In the genomic region with DNA sequence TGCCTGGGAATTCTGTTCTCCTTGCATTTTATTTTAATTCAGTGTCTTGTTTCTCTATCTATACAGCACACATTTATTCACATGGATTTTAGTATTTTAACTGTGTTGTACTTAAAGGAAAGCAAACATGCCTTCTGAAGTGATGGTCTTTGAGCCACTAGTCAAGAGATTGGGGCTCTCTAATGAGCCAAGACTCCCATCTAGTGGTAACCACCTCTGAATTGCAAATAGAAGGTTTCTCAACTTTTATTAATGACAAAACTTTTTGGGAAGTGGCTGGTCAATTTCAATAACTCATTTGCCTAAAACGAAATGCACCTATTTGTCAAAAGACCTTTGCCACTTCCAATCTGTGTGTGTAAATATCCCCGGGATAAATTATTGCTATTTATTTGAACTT, we compare ENCODE assay signal across 1 cellular context.
TF ChIP-seq lines count a peak whose summit lies in the region.

No MANE protein-coding gene starts in this region.

TF ChIP-seq in K562, 482 proteins besides CTCF, POLR2A, EP300 and RAD21 (continued from another document):
- TF ChIP-seq, protein P1, sequence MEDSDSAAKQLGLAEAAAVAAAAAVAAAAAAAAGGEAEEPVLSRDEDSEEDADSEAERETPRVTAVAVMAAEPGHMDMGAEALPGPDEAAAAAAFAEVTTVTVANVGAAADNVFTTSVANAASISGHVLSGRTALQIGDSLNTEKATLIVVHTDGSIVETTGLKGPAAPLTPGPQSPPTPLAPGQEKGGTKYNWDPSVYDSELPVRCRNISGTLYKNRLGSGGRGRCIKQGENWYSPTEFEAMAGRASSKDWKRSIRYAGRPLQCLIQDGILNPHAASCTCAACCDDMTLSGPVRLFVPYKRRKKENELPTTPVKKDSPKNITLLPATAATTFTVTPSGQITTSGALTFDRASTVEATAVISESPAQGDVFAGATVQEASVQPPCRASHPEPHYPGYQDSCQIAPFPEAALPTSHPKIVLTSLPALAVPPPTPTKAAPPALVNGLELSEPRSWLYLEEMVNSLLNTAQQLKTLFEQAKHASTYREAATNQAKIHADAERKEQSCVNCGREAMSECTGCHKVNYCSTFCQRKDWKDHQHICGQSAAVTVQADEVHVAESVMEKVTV (CRISPR knock-in tag; IDR thresholded peaks at IDR 0.05), result peak; percentile 61; the same call in 1 of the 2 replicates
TF ChIP-seq in K562: peak in this region for 1.
